Comparison of ENCODE assay signal across 1 cellular context in the genomic region with DNA sequence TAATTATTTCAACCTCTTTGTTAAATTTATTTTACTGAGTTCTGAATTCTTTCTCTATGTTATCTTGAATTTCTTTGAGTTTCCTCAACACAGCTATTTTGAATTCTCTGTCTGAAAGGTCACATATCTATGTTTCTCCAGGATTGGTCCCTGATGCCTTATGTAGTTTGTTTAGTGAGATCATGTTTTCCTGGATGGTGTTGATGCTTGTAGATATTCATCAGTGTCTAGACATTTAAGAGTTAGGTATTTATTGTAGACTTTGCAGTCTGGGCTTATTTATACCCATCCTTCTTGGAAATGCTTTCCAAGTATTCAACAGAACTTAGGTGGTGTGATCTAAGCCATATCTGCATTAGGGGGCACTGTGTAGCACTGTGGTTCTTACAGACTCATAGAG.
TF ChIP-seq lines count a peak whose summit lies in the region.

No MANE protein-coding gene starts in this region.

TF ChIP-seq in endothelial cell of umbilical vein, 7 proteins besides CTCF, POLR2A, EP300 and RAD21:
- TF ChIP-seq JUN (IDR thresholded peaks at IDR 0.05; ENCODE audit: borderline replicate concordance, insufficient read depth, insufficient read length, low read depth) = no peak
- TF ChIP-seq POLR2AphosphoS5 (IDR thresholded peaks at IDR 0.05; ENCODE audit: insufficient read depth, low read depth, low read length) = peak; percentile 61
- TF ChIP-seq MYC (IDR thresholded peaks at IDR 0.05; ENCODE audit: low read depth, low read length) = no peak
- TF ChIP-seq, protein P1, sequence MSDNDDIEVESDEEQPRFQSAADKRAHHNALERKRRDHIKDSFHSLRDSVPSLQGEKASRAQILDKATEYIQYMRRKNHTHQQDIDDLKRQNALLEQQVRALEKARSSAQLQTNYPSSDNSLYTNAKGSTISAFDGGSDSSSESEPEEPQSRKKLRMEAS (IDR thresholded peaks at IDR 0.05; ENCODE audit: insufficient read depth, insufficient read length) = no peak
- no peak for TF ChIP-seq FOS (IDR thresholded peaks at IDR 0.05; ENCODE audit: borderline replicate concordance, insufficient read depth, low read length)
- peak; percentile 71 for TF ChIP-seq GATA2 (IDR thresholded peaks at IDR 0.05; ENCODE audit: insufficient read depth, insufficient read length, low read depth, low read length)
